ENCODE assay signal across 18 cellular contexts in genomic region chr18:9436176-9436575, GRCh38. TPM values are rescaled to one million over a fixed set of nuclear protein-coding genes. Genes with fewer than 3 reads are reported as not detected.
DNase-seq lines count a peak whose midpoint lies in the region; ATAC-seq and TF ChIP-seq lines count a peak whose summit lies in the region.
"Had no signal": no experiment of that assay in that cellular context is flagged by ENCODE, and none has a peak within 500 bp of the region (broad histone marks: within the 10 kb centered on the region; RNA-seq: fewer than 3 reads in every experiment).

No MANE protein-coding gene starts in this region.

- no peaks in the 10 kb centered on the region for H3K27me3 Mint-ChIP-seq in neural crest cell (ENCODE audit: low read depth)
- H3K27me3 Mint-ChIP-seq: B cell had no signal

- H3K9me3 Mint-ChIP-seq in neural crest cell: peaks cover 2% of the 10 kb centered on the region
- H3K9me3 Mint-ChIP-seq: CD4-positive, alpha-beta T cell had no signal

- no peak overlapping the region for H3K14ac ChIP-seq in IMR-90 (replicated peaks; ENCODE audit: low read depth, low read length)

- dilution Hi-C loops in IMR-90 (cut with HindIII; ENCODE audit: low sequenced_read_pairs, unreplicated experiment): no loop called here
- dilution Hi-C loops in mammary epithelial cell (cut with HindIII; ENCODE audit: low sequenced_read_pairs): no loop called here

- BruUV-seq in IMR-90 (replicated peaks; lab: Mats Ljungman, UMichigan) (no TSS peak), mammary epithelial cell (replicated peaks; lab: Mats Ljungman, UMichigan) (no TSS peak), OCI-LY7 (replicated peaks; lab: Mats Ljungman, UMichigan) (no TSS peak)

- DNase-seq in IMR-90 (no peak), mammary epithelial cell (no peak), neural crest cell (ENCODE audit: low read depth, low spot score) (no peak), NCI-H345 (lab: John Stamatoyannopoulos, UW) (no peak), OCI-LY7 (ENCODE audit: low spot score) (no peak)
- DNase-seq: CD4-positive, alpha-beta T cell; DMS79; NCI-H1417 treated with DMSO at 0.1 percent for 48 hours; NCI-H2029; NCI-H2171; NCI-H446 treated with DMSO at 0.1 percent for 48 hours; PC-3 had no signal

- no peak overlapping the region for H2BK5ac ChIP-seq in IMR-90 (ENCODE audit: low read depth, low read length, poor library complexity, severe bottlenecking)

- H2BK15ac ChIP-seq in IMR-90 (ENCODE audit: low read depth, low read length): no peak overlapping the region

- H3K9ac ChIP-seq in IMR-90 (ENCODE audit: low read depth, low read length) (no peak overlapping the region), mammary epithelial cell (ENCODE audit: insufficient read depth, low read length) (no peak overlapping the region)

- no peak overlapping the region; the same call in 1 of the 2 replicates for H4K91ac ChIP-seq in IMR-90 (ENCODE audit: insufficient read depth, low read depth, low read length)

- H3K18ac ChIP-seq in IMR-90 (ENCODE audit: low read depth, low read length): peak overlapping the region; percentile 81; the same call in 1 of the 2 replicates

- no peak overlapping the region for H3K4me3 Mint-ChIP-seq in neural crest cell
- H3K4me3 Mint-ChIP-seq: B cell; CD4-positive, alpha-beta T cell; IgD-negative memory B cell had no signal

- intact Hi-C loops in IMR-90 (cut with micrococcal nuclease) (no loop called here), mammary epithelial cell (cut with micrococcal nuclease) (no loop called here), OCI-LY7 (cut with micrococcal nuclease; ENCODE audit: unreplicated experiment) (no loop called here)

- no peak overlapping the region for H3K56ac ChIP-seq in IMR-90 (ENCODE audit: extremely low read depth, insufficient read depth, low read length)

- no CpG with 5 or more reads among the region's 4 CpGs for WGBS in IMR-90 (ENCODE audit: extremely low coverage in 2 of 2, insufficient read length in 1 of 2), 2 experiments
- WGBS in mammary epithelial cell (ENCODE audit: low coverage, missing lambda C conversion rate): 83% methylated on average over 1 of the region's 4 CpGs

- H3K9me3 ChIP-seq in IMR-90 (ENCODE audit: control insufficient read depth, insufficient read depth, low read length) (no peaks in the 10 kb centered on the region), mammary epithelial cell (replicated peaks; ENCODE audit: insufficient read depth, low read length) (no peaks in the 10 kb centered on the region), OCI-LY7 (ENCODE audit: low read length) (no peaks in the 10 kb centered on the region)
- H3K9me3 ChIP-seq: SJCRH30 had no signal

- peaks cover 6% of the 10 kb centered on the region; the same call in 1 of the 2 replicates for H3K4me1 ChIP-seq in IMR-90 (ENCODE audit: control insufficient read depth, insufficient read depth, low read length)
- H3K4me1 ChIP-seq in mammary epithelial cell (ENCODE audit: insufficient read depth, low read length): peaks cover 3% of the 10 kb centered on the region
- no peaks in the 10 kb centered on the region for H3K4me1 ChIP-seq in OCI-LY7 (ENCODE audit: insufficient read depth, low read length, poor library complexity, severe bottlenecking)
- H3K4me1 ChIP-seq: SJCRH30 had no signal

- in situ Hi-C loops in IMR-90 (cut with MboI; ENCODE audit: low sequenced_read_pairs) (no loop called here), mammary epithelial cell (cut with MboI; ENCODE audit: low sequenced_read_pairs in 2 of 2) (no loop called here)

- ATAC-seq in IMR-90 (ENCODE audit: low read depth) (no peak), SK-N-SH treated with all-trans-retinoic acid at 6 μM for 48 hours (no peak), HG02623 (IDR thresholded peaks at IDR 0.05; ENCODE audit: unreplicated experiment) (no peak)
- ATAC-seq: PC-3 had no signal

- H4K8ac ChIP-seq in IMR-90 (ENCODE audit: low read depth in 2 of 2, low read length in 2 of 2): no peak overlapping the region; a peak in 1 of 4 replicates

- H3K27ac ChIP-seq in IMR-90 (ENCODE audit: insufficient read depth, low read length) (no peak overlapping the region), mammary epithelial cell (ENCODE audit: insufficient read depth, low read depth, low read length) (no peak overlapping the region), OCI-LY7 (ENCODE audit: low read depth, low read length, poor library complexity, severe bottlenecking) (no peak overlapping the region)
- H3K27ac ChIP-seq: RWPE1, SJCRH30 had no signal

- no peaks in the 10 kb centered on the region for H3K9me2 ChIP-seq in OCI-LY7 (ENCODE audit: insufficient read depth, low read length)

- H3K4me1 Mint-ChIP-seq in neural crest cell: peaks cover 38% of the 10 kb centered on the region

- peak overlapping the region; percentile 60; the same call in 1 of the 2 replicates for H4K5ac ChIP-seq in IMR-90 (ENCODE audit: low read depth, low read length)

- no peaks in the 10 kb centered on the region for H3K79me1 ChIP-seq in IMR-90 (ENCODE audit: low read depth in 1 of 2, low read length in 2 of 2)

- no peak overlapping the region for H2AFZ ChIP-seq in IMR-90 (replicated peaks; ENCODE audit: low read length, poor library complexity)
- H2AFZ ChIP-seq in mammary epithelial cell (ENCODE audit: low read depth, low read length): peak overlapping the region; percentile 55
- H2AFZ ChIP-seq in OCI-LY7 (ENCODE audit: low read length): no peak overlapping the region

- H3K79me2 ChIP-seq in mammary epithelial cell (ENCODE audit: insufficient read depth, low read length): no peaks in the 10 kb centered on the region
- H3K79me2 ChIP-seq in OCI-LY7 (ENCODE audit: insufficient read depth, low read depth, low read length): no peaks in the 10 kb centered on the region

- H3K36me3 Mint-ChIP-seq in neural crest cell (ENCODE audit: low read depth): no peaks in the 10 kb centered on the region

- POLR2A ChIA-PET in IMR-90 (lab: Charles Lee; ENCODE audit: unreplicated experiment): no interaction called here
- POLR2A ChIA-PET in OCI-LY7 (lab: Charles Lee): no interaction called here

- H3K23ac ChIP-seq in IMR-90 (ENCODE audit: low read depth, low read length): no peak overlapping the region

- H2AK9ac ChIP-seq in IMR-90 (replicated peaks; ENCODE audit: low read depth, low read length, poor library complexity): no peak overlapping the region

- no peak overlapping the region for H2BK120ac ChIP-seq in IMR-90 (ENCODE audit: low read depth, low read length)

- TF ChIP-seq CTCF in IMR-90 (conservative IDR thresholded peaks at IDR 0.05; ENCODE audit: low read depth, low read length): no peak
- TF ChIP-seq CTCF in mammary epithelial cell (conservative IDR thresholded peaks at IDR 0.05 in 1 of 2, IDR thresholded peaks at IDR 0.05 in 1 of 2; ENCODE audit: extremely low read depth in 1 of 2, insufficient read depth in 1 of 2, low read depth in 1 of 2, low read length in 2 of 2): no peak
- no peak for TF ChIP-seq CTCF in neural crest cell (conservative IDR thresholded peaks at IDR 0.05)
- no peak for TF ChIP-seq CTCF in OCI-LY7 (conservative IDR thresholded peaks at IDR 0.05; ENCODE audit: low read length)

- H2AK5ac ChIP-seq in IMR-90 (ENCODE audit: low read depth, low read length): no peak overlapping the region

- no peak for TF ChIP-seq RAD21 in IMR-90 (IDR thresholded peaks at IDR 0.05; ENCODE audit: low read length)

- H3K4ac ChIP-seq in IMR-90 (ENCODE audit: low read depth, low read length): no peak overlapping the region

- H3K4me3 ChIP-seq in IMR-90 (ENCODE audit: insufficient read depth, low read depth, low read length) (no peak overlapping the region), mammary epithelial cell (replicated peaks in 1 of 3; ENCODE audit: insufficient read depth in 1 of 3, low read depth in 2 of 3, low read length in 3 of 3) (no peak overlapping the region), OCI-LY7 (ENCODE audit: low read depth, low read length, poor library complexity, severe bottlenecking) (no peak overlapping the region)
- H3K4me3 ChIP-seq: SJCRH30 had no signal

- H3K36me3 ChIP-seq in IMR-90 (ENCODE audit: control insufficient read depth, insufficient read depth, low read length) (no peaks in the 10 kb centered on the region), mammary epithelial cell (ENCODE audit: insufficient read depth, low read length) (no peaks in the 10 kb centered on the region), OCI-LY7 (ENCODE audit: insufficient read depth, low read length) (no peaks in the 10 kb centered on the region)
- H3K36me3 ChIP-seq: SJCRH30 had no signal

- H3K27me3 ChIP-seq in IMR-90 (ENCODE audit: control insufficient read depth, insufficient read depth, low read length) (no peaks in the 10 kb centered on the region), mammary epithelial cell (ENCODE audit: insufficient read depth, low read length) (no peaks in the 10 kb centered on the region)
- H3K27me3 ChIP-seq: SJCRH30 had no signal

- H2BK20ac ChIP-seq in IMR-90 (ENCODE audit: low read depth, low read length): no peak overlapping the region

- TF ChIP-seq POLR2A in IMR-90 (IDR thresholded peaks at IDR 0.05; ENCODE audit: low read depth, low read length): no peak

- H4K20me1 ChIP-seq in IMR-90 (ENCODE audit: insufficient read depth, low read length) (no peaks in the 10 kb centered on the region), mammary epithelial cell (ENCODE audit: insufficient read depth, low read length) (no peaks in the 10 kb centered on the region), OCI-LY7 (ENCODE audit: insufficient read depth, low read length) (no peaks in the 10 kb centered on the region)

- peaks cover 4% of the 10 kb centered on the region for H3K9me1 ChIP-seq in IMR-90 (ENCODE audit: insufficient read depth, low read length)

- H3K4me2 ChIP-seq in IMR-90 (ENCODE audit: low read depth, low read length) (no peak overlapping the region), mammary epithelial cell (ENCODE audit: insufficient read depth, low read depth, low read length) (no peak overlapping the region), OCI-LY7 (ENCODE audit: low read length) (no peak overlapping the region)

- CTCF ChIA-PET in IMR-90 (lab: Yijun Ruan, JAX) (no interaction called here), mammary epithelial cell (lab: Charles Lee; ENCODE audit: low non-redundant PET) (no interaction called here), OCI-LY7 (lab: Charles Lee; ENCODE audit: unreplicated experiment) (no interaction called here)

- peak overlapping the region; percentile 72 for H3K27ac Mint-ChIP-seq in neural crest cell (ENCODE audit: unreplicated experiment)
- H3K27ac Mint-ChIP-seq: B cell; CD4-positive, alpha-beta T cell; IgD-negative memory B cell had no signal

TF ChIP-seq in IMR-90, 13 proteins besides CTCF, POLR2A, EP300 and RAD21 (continues in another document):
- TF ChIP-seq MXI1 (IDR thresholded peaks at IDR 0.05; ENCODE audit: borderline replicate concordance, low read depth, low read length): no peak

RNA-seq across cellular contexts. Expression of gene RALBP1, which starts 39.1 kb away (rescaled TPM):
- total RNA-seq in IMR-90 (2012; rRNA removed) (38.2 and 58.9 TPM in 2 replicates), mammary epithelial cell (10 to 100 TPM; 59.1 to 72.2 TPM), neural crest cell (47.0 and 51.9 TPM in 2 replicates), OCI-LY7 (2022) (96.0 and 112 TPM in 2 replicates)
- polyA plus RNA-seq in IMR-90 (2012; rRNA removed) (30.6 and 31.6 TPM in 2 replicates), mammary epithelial cell (51.2 TPM)
- polyA plus RNA-seq in IMR-90 (2012; cell fraction: cytosol; rRNA removed): 19.5 and 39.0 TPM in 2 replicates
- polyA plus RNA-seq in IMR-90 (2012; cell fraction: nucleus; rRNA removed; ENCODE audit: low replicate concordance): 18.1 and 18.9 TPM in 2 replicates
- 41.0 TPM for polyA minus RNA-seq in mammary epithelial cell
- total RNA-seq in OCI-LY7 (2014; rRNA removed; shearing (Covaris generic)): 78.5 and 80.2 TPM in 2 replicates
